Comparison of ENCODE assay signal across 24 cellular contexts in the genomic region with DNA sequence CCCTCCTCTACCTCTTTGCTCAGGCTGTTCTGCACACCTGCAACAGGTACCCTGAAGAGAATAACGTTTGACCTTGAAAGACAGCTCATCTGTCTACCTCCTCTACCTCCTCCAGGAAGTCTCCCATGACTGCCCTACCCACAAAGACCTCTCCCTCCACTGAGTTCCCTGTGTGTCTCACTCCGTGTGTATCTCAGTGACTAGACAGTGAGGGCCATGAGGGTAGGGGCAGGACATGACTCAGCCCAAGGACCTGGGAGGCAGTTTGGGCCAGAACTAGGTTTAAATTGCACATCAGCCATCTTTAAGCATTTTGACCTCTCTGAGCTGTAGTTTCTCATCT. TPM values are rescaled to one million over a fixed set of nuclear protein-coding genes. Genes with fewer than 3 reads are reported as not detected.
DNase-seq lines count a peak whose midpoint lies in the region; ATAC-seq and TF ChIP-seq lines count a peak whose summit lies in the region.
"Had no signal": no experiment of that assay in that cellular context is flagged by ENCODE, and none has a peak within 500 bp of the region (broad histone marks: within the 10 kb centered on the region; RNA-seq: fewer than 3 reads in every experiment).

No MANE protein-coding gene starts in this region.

- peaks cover 8% of the 10 kb centered on the region for H3K9me3 Mint-ChIP-seq in activated naive CD4-positive, alpha-beta T cell treated with anti-CD3 and anti-CD28 coated beads, Interleukin-2, amount 10 ng/mL, durations not matched to agents 7 days and 5 days
- peaks cover 12 to 13% of the 10 kb centered on the region in 2 donors for H3K9me3 Mint-ChIP-seq in activated naive CD4-positive, alpha-beta T cell treated with anti-CD3 and anti-CD28 coated beads, Interleukin-2, amount 50 U/mL, for 72 hours
- H3K9me3 Mint-ChIP-seq in activated CD4-positive, alpha-beta memory T cell treated with anti-CD3 and anti-CD28 coated beads for 36 hours, result peaks cover 18% of the 10 kb centered on the region
- H3K9me3 Mint-ChIP-seq in HFFc6, result peaks cover 23% of the 10 kb centered on the region

- H3K27me3 Mint-ChIP-seq in activated naive CD4-positive, alpha-beta T cell treated with anti-CD3 and anti-CD28 coated beads, Interleukin-2, amount 10 ng/mL, durations not matched to agents 7 days and 5 days, result peaks cover 34% of the 10 kb centered on the region
- no peaks in the 10 kb centered on the region for H3K27me3 Mint-ChIP-seq in activated CD4-positive, alpha-beta memory T cell treated with anti-CD3 and anti-CD28 coated beads for 36 hours
- H3K27me3 Mint-ChIP-seq in HFFc6 (ENCODE audit: insufficient read depth), result peaks cover 18% of the 10 kb centered on the region
- H3K27me3 Mint-ChIP-seq: CD4-positive, alpha-beta T cell had no signal

- no peaks in the 10 kb centered on the region for H3K4me1 ChIP-seq in esophagus muscularis mucosa
- H3K4me1 ChIP-seq: SJSA1 had no signal

- H3K27ac ChIP-seq in esophagus muscularis mucosa (replicated peaks in 1 of 4), result no peak overlapping the region
- H3K27ac ChIP-seq: BLaER1 treated with 17β-estradiol and CSF1 and Interleukin-3, amounts not matched to agents 10 nM and 100 nM; KMS-11; PC-9; SJSA1 had no signal

- POLR2A ChIA-PET in activated CD4-positive, alpha-beta memory T cell treated with anti-CD3 and anti-CD28 coated beads for 36 hours (lab: Charles Lee), result no interaction called here

- H3K27me3 ChIP-seq in esophagus muscularis mucosa, result peaks cover 0 to 8% (median 0%) of the 10 kb centered on the region in 4 donors
- H3K27me3 ChIP-seq: BLaER1 treated with 17β-estradiol and CSF1 and Interleukin-3, amounts not matched to agents 10 nM and 100 nM; SJSA1 had no signal

- no peak for TF ChIP-seq CTCF in esophagus muscularis mucosa (IDR thresholded peaks at IDR 0.05)
- no peak for TF ChIP-seq CTCF in HFFc6 (IDR thresholded peaks at IDR 0.05)

- no peak overlapping the region for H3K27ac Mint-ChIP-seq in activated naive CD4-positive, alpha-beta T cell treated with anti-CD3 and anti-CD28 coated beads, Interleukin-2, amount 10 ng/mL, durations not matched to agents 7 days and 5 days
- no peak overlapping the region for H3K27ac Mint-ChIP-seq in activated naive CD4-positive, alpha-beta T cell treated with anti-CD3 and anti-CD28 coated beads, Interleukin-2, amount 50 U/mL, for 72 hours
- no peak overlapping the region for H3K27ac Mint-ChIP-seq in activated CD4-positive, alpha-beta memory T cell treated with anti-CD3 and anti-CD28 coated beads for 36 hours
- H3K27ac Mint-ChIP-seq in HFFc6, result no peak overlapping the region
- H3K27ac Mint-ChIP-seq: CD4-positive, alpha-beta T cell had no signal

- peaks cover 0 to 22% (median 14%) of the 10 kb centered on the region in 4 donors for H3K9me3 ChIP-seq in esophagus muscularis mucosa

- no peaks in the 10 kb centered on the region for H3K36me3 ChIP-seq in esophagus muscularis mucosa
- H3K36me3 ChIP-seq: SJSA1 had no signal

- ATAC-seq in activated naive CD4-positive, alpha-beta T cell treated with anti-CD3 and anti-CD28 coated beads, Interleukin-2, amount 50 U/mL, for 72 hours, result no peak
- ATAC-seq in GM18519 (IDR thresholded peaks at IDR 0.05; ENCODE audit: low FRiP score, unreplicated experiment), result no peak

- no peaks in the 10 kb centered on the region for H3K4me1 Mint-ChIP-seq in activated naive CD4-positive, alpha-beta T cell treated with anti-CD3 and anti-CD28 coated beads, Interleukin-2, amount 10 ng/mL, durations not matched to agents 7 days and 5 days
- no peaks in the 10 kb centered on the region for H3K4me1 Mint-ChIP-seq in activated CD4-positive, alpha-beta memory T cell treated with anti-CD3 and anti-CD28 coated beads for 36 hours (ENCODE audit: low read depth)
- no peaks in the 10 kb centered on the region for H3K4me1 Mint-ChIP-seq in HFFc6 (ENCODE audit: low read depth)

- 60% methylated on average over 2 of the region's 2 CpGs for WGBS in esophagus muscularis mucosa

- TF ChIP-seq POLR2A in esophagus muscularis mucosa (IDR thresholded peaks at IDR 0.05; ENCODE audit: low read depth), result no peak

- intact Hi-C loops in activated CD4-positive, alpha-beta memory T cell treated with anti-CD3 and anti-CD28 coated beads for 36 hours (cut with micrococcal nuclease), result no loop called here
- intact Hi-C loops in esophagus muscularis mucosa (cut with DNase I), result no loop called here

- peaks cover 3% of the 10 kb centered on the region for H3K36me3 Mint-ChIP-seq in activated naive CD4-positive, alpha-beta T cell treated with anti-CD3 and anti-CD28 coated beads, Interleukin-2, amount 10 ng/mL, durations not matched to agents 7 days and 5 days
- H3K36me3 Mint-ChIP-seq in activated naive CD4-positive, alpha-beta T cell treated with anti-CD3 and anti-CD28 coated beads, Interleukin-2, amount 50 U/mL, for 72 hours, result peaks cover 0 to 11% of the 10 kb centered on the region in 2 donors
- H3K36me3 Mint-ChIP-seq in activated CD4-positive, alpha-beta memory T cell treated with anti-CD3 and anti-CD28 coated beads for 36 hours, result no peaks in the 10 kb centered on the region
- H3K36me3 Mint-ChIP-seq in HFFc6 (ENCODE audit: low read depth), result peaks cover 9% of the 10 kb centered on the region

- no peak for TF ChIP-seq EP300 in esophagus muscularis mucosa (IDR thresholded peaks at IDR 0.05)

- H3K4me3 Mint-ChIP-seq in activated naive CD4-positive, alpha-beta T cell treated with anti-CD3 and anti-CD28 coated beads, Interleukin-2, amount 10 ng/mL, durations not matched to agents 7 days and 5 days, result no peak overlapping the region
- no peak overlapping the region for H3K4me3 Mint-ChIP-seq in activated CD4-positive, alpha-beta memory T cell treated with anti-CD3 and anti-CD28 coated beads for 36 hours
- no peak overlapping the region for H3K4me3 Mint-ChIP-seq in HFFc6
- H3K4me3 Mint-ChIP-seq: CD4-positive, alpha-beta T cell had no signal

- no peak overlapping the region for H3K4me3 ChIP-seq in esophagus muscularis mucosa
- H3K4me3 ChIP-seq: BLaER1 treated with 17β-estradiol and CSF1 and Interleukin-3, amounts not matched to agents 10 nM and 100 nM; PC-9; SJSA1 had no signal

- CTCF ChIA-PET in activated naive CD4-positive, alpha-beta T cell treated with anti-CD3 and anti-CD28 coated beads, Interleukin-2, amount 10 ng/mL, durations not matched to agents 7 days and 5 days (lab: Charles Lee), result no interaction called here
- CTCF ChIA-PET in activated CD4-positive, alpha-beta memory T cell treated with anti-CD3 and anti-CD28 coated beads for 36 hours (lab: Charles Lee), result no interaction called here

- DNase-seq in activated naive CD4-positive, alpha-beta T cell treated with anti-CD3 and anti-CD28 coated beads, Interleukin-2, amount 10 ng/mL, durations not matched to agents 7 days and 5 days, result peak; percentile 19
- no peak for DNase-seq in activated naive CD4-positive, alpha-beta T cell treated with anti-CD3 and anti-CD28 coated beads, Interleukin-2, amount 50 U/mL, for 72 hours (ENCODE audit: low spot score in 2 of 2)
- peak; percentile 6 for DNase-seq in activated CD4-positive, alpha-beta memory T cell treated with anti-CD3 and anti-CD28 coated beads for 36 hours
- DNase-seq in esophagus muscularis mucosa (ENCODE audit: extremely low spot score) (peak; percentile 31), ureter (ENCODE audit: low spot score) (peak; percentile 15), HFFc6 (no peak), HT-29 (ENCODE audit: low spot score) (no peak)
- DNase-seq: CD4-positive, alpha-beta T cell; DMS53; GOT3; HCEC 1CT; NCI-H1092; NCI-H1417 treated with DMSO at 0.1 percent for 48 hours; NCI-H1694 treated with DMSO at 0.1 percent for 48 hours; NCI-H2081; NCI-H2227 treated with DMSO at 0.1 percent for 48 hours; NCI-H526 treated with DMSO at 0.1 percent for 48 hours; PC-9; Right ventricle myocardium superior; RPMI8226 had no signal

RNA-seq across cellular contexts. Expression of a gene that starts 32.0 kb away (rescaled TPM):
- total RNA-seq in activated naive CD4-positive, alpha-beta T cell treated with anti-CD3 and anti-CD28 coated beads, Interleukin-2, amount 50 U/mL, for 72 hours, result 10 to 100 TPM; 39.8 to 43.7 TPM
- total RNA-seq in activated CD4-positive, alpha-beta memory T cell treated with anti-CD3 and anti-CD28 coated beads for 36 hours, result 10 to 100 TPM; 38.6 to 38.8 TPM
- total RNA-seq in esophagus muscularis mucosa (1 to 10 TPM in 3 of 4 donors, under 1 TPM in 1; 0.83 to 6.0 (median 1.9) TPM), ureter (11.3 TPM)
- 10 to 100 TPM in 5 of 6 experiments, 1 to 10 TPM in 1; 7.2 to 14.9 (median 13.0) TPM for total RNA-seq in HFFc6 (2021; fragmentation: NEBNext Ultra II Directional; extraction: Animal tissue kit (Norgen Biotek cat#: 25700))
- 242 and 262 TPM in 2 replicates for total RNA-seq in HT-29 (2014; rRNA removed; shearing (Covaris generic))

Comparison
In these comparisons a context has a peak if more than half of its experiments do, and no peak if none do; other contexts are left out.
1. DNase-seq: peak in activated naive CD4-positive, alpha-beta T cell treated with anti-CD3 and anti-CD28 coated beads, Interleukin-2, amount 10 ng/mL, durations not matched to agents 7 days and 5 days (single experiment), activated CD4-positive, alpha-beta memory T cell treated with anti-CD3 and anti-CD28 coated beads for 36 hours (single experiment), esophagus muscularis mucosa (single experiment) and ureter (single experiment); none in activated naive CD4-positive, alpha-beta T cell treated with anti-CD3 and anti-CD28 coated beads, Interleukin-2, amount 50 U/mL, for 72 hours (0 of 2), HFFc6 (single experiment) and HT-29 (single experiment).